20 cellular contexts compared by ENCODE assay signal in the genomic region with DNA sequence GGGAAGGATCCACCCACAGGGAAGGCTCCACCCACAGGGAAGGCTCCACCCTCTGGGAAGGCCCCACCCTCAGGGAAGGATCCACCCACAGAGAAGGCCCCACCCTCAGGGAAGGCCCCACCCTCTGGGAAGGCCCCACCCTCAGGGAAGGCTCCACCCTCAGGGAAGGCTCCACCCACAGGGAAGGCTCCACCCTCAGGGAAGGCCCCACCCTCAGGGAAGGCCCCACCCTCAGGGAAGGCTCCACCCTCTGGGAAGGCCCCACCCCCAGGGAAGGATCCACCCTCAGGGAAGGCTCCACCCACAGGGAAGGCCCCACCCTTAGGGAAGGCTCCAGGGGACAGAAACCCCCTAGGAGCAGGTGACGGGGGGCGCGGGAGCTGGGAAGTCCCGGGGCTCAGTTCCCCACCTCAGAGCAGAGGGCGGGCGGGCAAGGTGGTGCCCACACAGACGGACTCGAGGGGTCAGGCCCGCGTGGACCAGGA. TPM values are rescaled to one million over a fixed set of nuclear protein-coding genes. Genes with fewer than 3 reads are reported as not detected.
"Had no signal": no experiment of that assay in that cellular context is flagged by ENCODE, and none has a peak within 500 bp of the region (broad histone marks: within the 10 kb centered on the region; RNA-seq: fewer than 3 reads in every experiment).

No MANE protein-coding gene starts in this region.

- H3K36me3 ChIP-seq: upper lobe of right lung had no signal

- ATAC-seq: activated CD8-positive, alpha-beta memory T cell treated with anti-CD3 and anti-CD28 coated beads, Interleukin-2, amount 10 ng/mL, durations not matched to agents 7 days and 5 days; activated T-cell treated with anti-CD3 and anti-CD28 coated beads, Interleukin-2, amount 50 U/mL, for 4 hours; esophagus mucosa; left cardiac atrium; stimulated activated naive CD8-positive, alpha-beta T cell treated with anti-CD3 and anti-CD28 coated beads, Interleukin-15, amount 100 ng/mL, for 72 hours; upper lobe of right lung had no signal

- H3K27me3 ChIP-seq: testis, upper lobe of right lung had no signal

- DNase-seq: activated CD4-positive, alpha-beta T cell treated with anti-CD3 and anti-CD28 coated beads for 1 hour; activated CD4-positive, alpha-beta T cell treated with anti-CD3 and anti-CD28 coated beads, Interleukin-2, amount 50 U/mL, for 48 hours; activated CD8-positive, alpha-beta memory T cell treated with anti-CD3 and anti-CD28 coated beads, Interleukin-2, amount 10 ng/mL, durations not matched to agents 7 days and 5 days; activated effector memory CD4-positive, alpha-beta T cell treated with anti-CD3 and anti-CD28 coated beads, Interleukin-2, amount 50 U/mL, for 16 hours; activated naive CD8-positive, alpha-beta T cell treated with anti-CD3 and anti-CD28 coated beads for 36 hours; activated T-cell treated with anti-CD3 and anti-CD28 coated beads, Interleukin-2, amount 50 U/mL, for 4 hours; cerebellar nuclear complex; hypothalamus; immature natural killer cell; left cardiac atrium; naive B cell; retina; stimulated activated CD4-positive, alpha-beta T cell treated with anti-CD3 and anti-CD28 coated beads, Interleukin-4, amount 100 ng/mL, for 4 hours; stimulated activated naive CD8-positive, alpha-beta T cell treated with anti-CD3 and anti-CD28 coated beads, Interleukin-15, amount 100 ng/mL, for 72 hours; testis; upper lobe of right lung had no signal

- H3K27ac ChIP-seq: skin epidermis, testis, upper lobe of right lung had no signal

- H3K4me1 ChIP-seq: testis had no signal

- H3K4me3 Mint-ChIP-seq: activated CD8-positive, alpha-beta memory T cell treated with anti-CD3 and anti-CD28 coated beads, Interleukin-2, amount 10 ng/mL, durations not matched to agents 7 days and 5 days; activated naive CD8-positive, alpha-beta T cell treated with anti-CD3 and anti-CD28 coated beads for 36 hours; activated T-cell treated with anti-CD3 and anti-CD28 coated beads, Interleukin-2, amount 50 U/mL, for 4 hours; dendritic cell treated with granulocyte-macrophage colony-stimulating factor and Interleukin-4, amounts not matched to agents 40 ng/mL and 50 ng/mL, for 4 days; stimulated activated naive CD8-positive, alpha-beta T cell treated with anti-CD3 and anti-CD28 coated beads, Interleukin-15, amount 100 ng/mL, for 72 hours had no signal

- H3K9me3 Mint-ChIP-seq: activated naive CD8-positive, alpha-beta T cell treated with anti-CD3 and anti-CD28 coated beads for 36 hours; activated T-cell treated with anti-CD3 and anti-CD28 coated beads, Interleukin-2, amount 50 U/mL, for 4 hours; dendritic cell treated with granulocyte-macrophage colony-stimulating factor and Interleukin-4, amounts not matched to agents 40 ng/mL and 50 ng/mL, for 4 days; immature natural killer cell; stimulated activated naive CD8-positive, alpha-beta T cell treated with anti-CD3 and anti-CD28 coated beads, Interleukin-15, amount 100 ng/mL, for 72 hours had no signal

- H3K4me3 ChIP-seq: lung, skin epidermis, upper lobe of right lung had no signal

- H3K27ac Mint-ChIP-seq: activated CD8-positive, alpha-beta memory T cell treated with anti-CD3 and anti-CD28 coated beads, Interleukin-2, amount 10 ng/mL, durations not matched to agents 7 days and 5 days; activated naive CD8-positive, alpha-beta T cell treated with anti-CD3 and anti-CD28 coated beads for 36 hours; dendritic cell treated with granulocyte-macrophage colony-stimulating factor and Interleukin-4, amounts not matched to agents 40 ng/mL and 50 ng/mL, for 4 days; immature natural killer cell; naive B cell had no signal

- H3K9me3 ChIP-seq: testis, upper lobe of right lung had no signal

- H3K36me3 Mint-ChIP-seq: activated CD8-positive, alpha-beta memory T cell treated with anti-CD3 and anti-CD28 coated beads, Interleukin-2, amount 10 ng/mL, durations not matched to agents 7 days and 5 days; activated naive CD8-positive, alpha-beta T cell treated with anti-CD3 and anti-CD28 coated beads for 36 hours; immature natural killer cell; naive B cell had no signal

RNA-seq across cellular contexts. Expression of a gene that starts 39.8 kb away (rescaled TPM):
- total RNA-seq: activated T-cell treated with anti-CD3 and anti-CD28 coated beads, Interleukin-2, amount 50 U/mL, for 4 hours; esophagus mucosa; upper lobe of right lung had no signal
